8 cellular contexts compared by ENCODE assay signal in genomic region chr7:55365680-55366460, GRCh38. TPM values are rescaled to one million over a fixed set of nuclear protein-coding genes. Genes with fewer than 3 reads are reported as not detected.
DNase-seq lines count a peak whose midpoint lies in the region.

No MANE protein-coding gene starts in this region.

- in situ Hi-C loops in HAP-1 (cut with MboI; ENCODE audit: low sequenced_read_pairs), result loop anchor here (10.0 kb wide), 1 partner anchor 739 kb away; the partner anchor contains the start of gene CHCHD2

- H3K27me3 ChIP-seq in HAP-1 (ENCODE audit: low read depth) (no peaks in the 10 kb centered on the region), neuron (ENCODE audit: insufficient read depth, low read length) (no peaks in the 10 kb centered on the region)

- H3K4me3 ChIP-seq in HAP-1 (peak overlapping the region; percentile 99), neuron (ENCODE audit: low read length) (peak overlapping the region; percentile 77)

- DNase-seq in GF-D8 (lab: John Stamatoyannopoulos, UW) (peak; percentile 84), HAP-1 (ENCODE audit: low spot score in 2 of 2) (peak; percentile 79 to 91), M059J (ENCODE audit: low read depth) (peak; percentile 93), SHP77 treated with DMSO at 0.1 percent for 48 hours (lab: John Stamatoyannopoulos, UW) (peak; percentile 87), foreskin melanocyte (peak; percentile 93), stromal cell of bone marrow (ENCODE audit: low read depth) (peak; percentile 94)
- peak; percentile 92 for DNase-seq in activated gamma-delta T cell treated with anti-CD3 and anti-CD28 coated beads, Interleukin-2, amount 50 U/mL, for 16 hours (ENCODE audit: low read depth)

- H2AFZ ChIP-seq in neuron (ENCODE audit: low read depth, low read length), result peak overlapping the region; percentile 83

- peaks cover 6% of the 10 kb centered on the region for H3K4me1 ChIP-seq in HAP-1
- H3K4me1 ChIP-seq in neuron (ENCODE audit: insufficient read depth, low read length), result peaks cover 17% of the 10 kb centered on the region

- H3K9me3 ChIP-seq in HAP-1 (no peaks in the 10 kb centered on the region), neuron (ENCODE audit: low read length) (no peaks in the 10 kb centered on the region)

- peaks cover 5% of the 10 kb centered on the region for H3K36me3 ChIP-seq in HAP-1 (replicated peaks)
- no peaks in the 10 kb centered on the region for H3K36me3 ChIP-seq in neuron (ENCODE audit: insufficient read depth, low read length)

RNA-seq across cellular contexts. Expression of gene LANCL2, which starts 0.7 kb away (rescaled TPM):
- total RNA-seq in M059J (2014; rRNA removed; shearing (Covaris generic)), result 12.7 and 32.8 TPM in 2 replicates

Comparison
In these comparisons a context has a peak if more than half of its experiments do, and no peak if none do; other contexts are left out.
1. Peak in every context shown above with its lines: DNase-seq and H3K4me3 ChIP-seq.